ENCODE assay signal across 11 cellular contexts in the genomic region with DNA sequence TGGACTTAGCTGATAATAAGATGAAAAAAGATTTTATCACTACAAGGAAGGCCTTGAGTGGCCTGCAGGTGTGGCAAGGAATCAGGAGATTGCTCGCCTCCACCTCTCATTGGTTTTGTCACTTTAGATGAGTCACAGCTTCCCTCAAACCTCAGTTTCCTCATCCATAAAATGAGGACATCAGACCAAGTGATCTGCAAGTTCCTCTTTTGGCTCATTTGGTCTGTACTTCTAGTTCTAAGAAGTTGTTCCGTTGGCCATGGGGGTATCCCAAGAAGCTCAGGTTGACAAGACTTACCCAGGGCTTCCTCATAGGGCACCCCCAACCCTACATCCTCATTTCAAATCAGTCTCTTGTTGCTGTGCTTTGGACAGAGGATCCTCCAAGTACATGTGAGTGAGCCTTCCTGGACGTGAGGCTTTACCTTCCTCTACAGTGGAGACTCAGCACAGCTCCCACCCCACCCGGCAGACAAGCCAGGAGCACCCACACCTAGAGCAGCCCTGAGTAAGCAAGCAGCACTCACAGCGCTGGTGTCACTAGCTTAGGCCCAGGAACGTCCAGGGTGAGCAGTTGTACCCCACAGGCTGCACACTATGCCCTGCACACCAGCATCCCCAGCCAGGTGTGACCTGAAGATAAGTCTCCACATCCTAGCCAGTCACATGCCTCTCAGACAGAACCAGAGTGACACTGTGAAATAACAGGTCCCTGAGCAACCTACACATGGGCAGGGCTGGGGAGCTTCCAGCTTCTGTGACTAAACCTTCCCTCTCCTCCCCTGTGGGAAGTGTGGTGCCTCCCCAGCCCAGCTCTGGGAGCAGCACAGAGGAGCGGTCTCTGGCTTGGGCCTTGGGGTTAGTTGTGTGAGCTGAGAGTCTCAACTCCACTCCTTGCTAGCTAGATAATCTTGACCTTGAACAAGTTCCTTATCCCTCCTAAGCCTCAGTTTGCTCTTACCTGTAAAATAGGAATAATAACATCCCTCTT.
A peak's percentile ranks its signal among the peaks of the same experiment; 100 is the strongest.
DNase-seq lines count a peak whose midpoint lies in the region; ATAC-seq and TF ChIP-seq lines count a peak whose summit lies in the region.
"Had no signal": no experiment of that assay in that cellular context is flagged by ENCODE, and none has a peak within 500 bp of the region (broad histone marks: within the 10 kb centered on the region; RNA-seq: fewer than 3 reads in every experiment).

No MANE protein-coding gene starts in this region.

- peaks cover 22% of the 10 kb centered on the region for H3K27me3 Mint-ChIP-seq in T-helper 2 cell treated with Interferon-gamma antibody and Interleukin-4, amounts not matched to agents 5 μg/mL and 100 μg/mL, for 36 hours (ENCODE audit: low read depth)
- no peaks in the 10 kb centered on the region for H3K27me3 Mint-ChIP-seq in chondrocyte (ENCODE audit: low read depth)

- peak overlapping the region; percentile 24 for H3K27ac Mint-ChIP-seq in T-helper 2 cell treated with Interferon-gamma antibody and Interleukin-4, amounts not matched to agents 5 μg/mL and 100 μg/mL, for 36 hours
- peak overlapping the region; percentile 88 for H3K27ac Mint-ChIP-seq in chondrocyte (ENCODE audit: unreplicated experiment)

- peaks cover 34% of the 10 kb centered on the region for H3K9me3 Mint-ChIP-seq in T-helper 2 cell treated with Interferon-gamma antibody and Interleukin-4, amounts not matched to agents 5 μg/mL and 100 μg/mL, for 36 hours
- peaks cover 23% of the 10 kb centered on the region for H3K9me3 Mint-ChIP-seq in chondrocyte (ENCODE audit: low read depth)

- ATAC-seq in HG03108 (IDR thresholded peaks at IDR 0.05; ENCODE audit: unreplicated experiment) (no peak), GM18873 (IDR thresholded peaks at IDR 0.05; ENCODE audit: low FRiP score, unreplicated experiment) (no peak)

- no peak for DNase-seq in T-helper 2 cell treated with Interferon-gamma antibody and Interleukin-4, amounts not matched to agents 5 μg/mL and 100 μg/mL, for 36 hours (ENCODE audit: low spot score)
- DNase-seq in T-helper 2 cell (no peak), OCI-M1 (lab: John Stamatoyannopoulos, UW) (peak; percentile 76), chondrocyte (ENCODE audit: low spot score) (peak; percentile 72), posterior vena cava (ENCODE audit: low spot score) (peak; percentile 58), NCI-H2107 (lab: John Stamatoyannopoulos, UW) (no peak)
- DNase-seq: left cardiac atrium, NCI-H187, SHP77 had no signal

- H3K4me1 Mint-ChIP-seq in T-helper 2 cell treated with Interferon-gamma antibody and Interleukin-4, amounts not matched to agents 5 μg/mL and 100 μg/mL, for 36 hours (ENCODE audit: low read depth) = peaks cover 51% of the 10 kb centered on the region
- peaks cover 63% of the 10 kb centered on the region for H3K4me1 Mint-ChIP-seq in chondrocyte (ENCODE audit: low read depth)

- H3K4me3 Mint-ChIP-seq in T-helper 2 cell treated with Interferon-gamma antibody and Interleukin-4, amounts not matched to agents 5 μg/mL and 100 μg/mL, for 36 hours = peak overlapping the region; percentile 25
- no peak overlapping the region for H3K4me3 Mint-ChIP-seq in chondrocyte (ENCODE audit: unreplicated experiment)

- intact Hi-C loops in posterior vena cava (cut with DNase I) = no loop called here

- H3K36me3 Mint-ChIP-seq in T-helper 2 cell treated with Interferon-gamma antibody and Interleukin-4, amounts not matched to agents 5 μg/mL and 100 μg/mL, for 36 hours (ENCODE audit: low read depth) = peaks cover 21% of the 10 kb centered on the region
- peaks cover 8% of the 10 kb centered on the region for H3K36me3 Mint-ChIP-seq in chondrocyte (ENCODE audit: low read depth)

- no peak for TF ChIP-seq CTCF in chondrocyte (IDR thresholded peaks at IDR 0.05)

Comparison
In these comparisons a context has a peak if more than half of its experiments do, and no peak if none do; other contexts are left out.
1. DNase-seq: peak in OCI-M1 (single experiment), chondrocyte (single experiment) and posterior vena cava (single experiment); none in T-helper 2 cell treated with Interferon-gamma antibody and Interleukin-4, amounts not matched to agents 5 μg/mL and 100 μg/mL, for 36 hours (single experiment), T-helper 2 cell (0 of 5) and NCI-H2107 (single experiment).